13 cellular contexts compared by ENCODE assay signal in the genomic region with DNA sequence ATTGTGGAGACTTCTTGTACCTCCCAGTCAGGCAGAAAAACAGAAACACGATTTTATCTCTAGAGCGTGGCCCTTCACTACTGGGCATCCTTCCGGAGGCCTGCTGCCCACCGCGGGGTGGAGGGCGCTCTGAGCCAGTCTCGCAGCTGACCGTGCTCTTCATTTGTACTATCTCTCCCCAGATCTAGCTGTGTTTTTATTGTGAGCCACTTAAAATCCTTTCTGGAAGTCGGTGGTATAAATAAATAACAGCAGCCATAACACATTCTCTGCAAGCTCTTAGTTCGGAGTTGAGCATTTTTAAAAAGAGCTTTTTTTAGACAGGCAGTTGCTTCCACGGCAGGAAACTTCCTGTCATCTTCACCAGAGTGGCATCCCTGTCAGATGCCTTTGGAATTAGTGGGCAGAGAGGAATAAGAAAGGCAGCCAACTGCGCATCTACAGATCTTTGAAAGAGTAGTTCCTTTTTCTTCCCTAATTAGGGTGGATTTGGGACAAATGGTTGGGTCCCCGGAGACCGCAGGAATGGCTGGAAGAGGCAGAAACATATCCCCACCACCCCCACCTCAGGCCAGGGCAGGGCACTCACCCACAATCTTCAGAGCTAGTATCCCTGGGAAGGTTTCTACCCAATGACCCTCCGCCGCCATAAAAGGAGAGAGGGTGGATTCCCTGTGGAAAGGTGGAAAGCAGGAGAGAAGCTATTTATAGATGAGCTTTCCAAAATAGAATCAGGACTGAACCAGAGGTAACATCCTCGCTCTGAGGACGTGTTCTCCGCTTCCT.
DNase-seq lines count a peak whose midpoint lies in the region; ATAC-seq and TF ChIP-seq lines count a peak whose summit lies in the region.
"Had no signal": no experiment of that assay in that cellular context is flagged by ENCODE, and none has a peak within 500 bp of the region (broad histone marks: within the 10 kb centered on the region; RNA-seq: fewer than 3 reads in every experiment).

No MANE protein-coding gene starts in this region.

- DNase-seq in ACHN (peak; percentile 58), M059J (ENCODE audit: low read depth) (peak; percentile 92), dorsolateral prefrontal cortex (peak in 1 of 10 donors; percentile 16), myocyte (ENCODE audit: low read depth) (peak; percentile 92), body of pancreas (no peak), KG1 (lab: John Stamatoyannopoulos, UW) (no peak), SIG-M5 (lab: John Stamatoyannopoulos, UW) (no peak)
- DNase-seq: activated CD8-positive, alpha-beta memory T cell treated with anti-CD3 and anti-CD28 coated beads, Interleukin-2, amount 50 U/mL, for 4 hours; lower lobe of right lung; NCI-H1105 had no signal

- TF ChIP-seq CTCF in dorsolateral prefrontal cortex (IDR thresholded peaks at IDR 0.05 in 54 of 56, conservative IDR thresholded peaks at IDR 0.05 in 2 of 56; ENCODE audit: low read depth in 1 of 56, partially characterized antibody in 56 of 56) (no peak), body of pancreas (IDR thresholded peaks at IDR 0.05) (no peak)

- in situ Hi-C loops in ACHN (cut with HindIII; ENCODE audit: low pct_ligation_motif_present, low pct_unique_long_range_greater_than_20kb, low sequenced_read_pairs) = no loop called here

- H3K4me3 ChIP-seq in dorsolateral prefrontal cortex (peak overlapping the region in 3 of 59 donors; percentile 8 to 18 (median 13)), body of pancreas (no peak overlapping the region)
- H3K4me3 ChIP-seq: BLaER1 treated with 17β-estradiol and CSF1 and Interleukin-3, amounts not matched to agents 10 nM and 100 nM; lower lobe of right lung had no signal

- H3K4me1 ChIP-seq in body of pancreas = no peaks in the 10 kb centered on the region
- H3K4me1 ChIP-seq: lower lobe of right lung had no signal

- no peaks in the 10 kb centered on the region for H3K36me3 ChIP-seq in body of pancreas (replicated peaks in 1 of 2; ENCODE audit: insufficient read depth in 1 of 2, low read depth in 2 of 2)
- H3K36me3 ChIP-seq: BLaER1 treated with 17β-estradiol and CSF1 and Interleukin-3, amounts not matched to agents 10 nM and 100 nM had no signal

- H3K27ac ChIP-seq in dorsolateral prefrontal cortex (peak overlapping the region in 56 of 59 donors; percentile 4 to 88 (median 74)), body of pancreas (no peak overlapping the region)
- H3K27ac ChIP-seq: BLaER1 treated with 17β-estradiol and CSF1 and Interleukin-3, amounts not matched to agents 10 nM and 100 nM; lower lobe of right lung had no signal

- TF ChIP-seq POLR2A in body of pancreas (IDR thresholded peaks at IDR 0.05) = no peak

- ATAC-seq in body of pancreas = no peak
- no peak for ATAC-seq in GM18511 (IDR thresholded peaks at IDR 0.05; ENCODE audit: unreplicated experiment)
- ATAC-seq: HCT116, lower lobe of right lung had no signal

- H3K27me3 ChIP-seq in dorsolateral prefrontal cortex (no peaks in the 10 kb centered on the region), body of pancreas (no peaks in the 10 kb centered on the region)
- H3K27me3 ChIP-seq: BLaER1 treated with 17β-estradiol and CSF1 and Interleukin-3, amounts not matched to agents 10 nM and 100 nM had no signal

- no peaks in the 10 kb centered on the region for H3K9me3 ChIP-seq in body of pancreas
- H3K9me3 ChIP-seq: BLaER1 treated with 17β-estradiol and CSF1 and Interleukin-3, amounts not matched to agents 10 nM and 100 nM; lower lobe of right lung had no signal

- WGBS in body of pancreas, 2 donors = 78 to 85% methylated on average over 19 of the region's 19 CpGs

- intact Hi-C loops in dorsolateral prefrontal cortex (cut with DNase I) (no loop called here), body of pancreas (cut with DNase I) (no loop called here)

Comparison
In these comparisons a context has a peak if more than half of its experiments do, and no peak if none do; other contexts are left out.
1. DNase-seq: peak in ACHN (single experiment), M059J (single experiment) and myocyte (single experiment); none in body of pancreas (0 of 4), KG1 (single experiment) and SIG-M5 (single experiment).
2. H3K27ac ChIP-seq: peak in dorsolateral prefrontal cortex (56 of 59); none in body of pancreas (0 of 4).